Comparison of ENCODE assay signal across 8 cellular contexts in genomic region chr5:177982072-177982727, GRCh38. TPM values are rescaled to one million over a fixed set of nuclear protein-coding genes. Genes with fewer than 3 reads are reported as not detected.
DNase-seq lines count a peak whose midpoint lies in the region; ATAC-seq and TF ChIP-seq lines count a peak whose summit lies in the region.

No MANE protein-coding gene starts in this region.

- H3K4me1 ChIP-seq in OCI-LY1 (ENCODE audit: insufficient read depth, low read length, severe bottlenecking) (no peaks in the 10 kb centered on the region), thyroid gland (peaks cover 0 to 6% of the 10 kb centered on the region in 2 donors)

- TF ChIP-seq POLR2A in thyroid gland (IDR thresholded peaks at IDR 0.05), result no peak

- H3K9ac ChIP-seq in OCI-LY1 (ENCODE audit: low read length), result no peak overlapping the region

- H3K9me2 ChIP-seq in OCI-LY1 (ENCODE audit: low read depth, low read length), result no peaks in the 10 kb centered on the region

- ATAC-seq in activated T-helper 17 cell treated with anti-CD3 and anti-CD28 coated beads, Interleukin-2, amount 50 U/mL, for 72 hours (replicated peaks), result no peak

- H3K27me3 ChIP-seq in OCI-LY1 (ENCODE audit: insufficient read depth, low read length), result peaks cover 5% of the 10 kb centered on the region; the same call in 1 of the 2 replicates
- H3K27me3 ChIP-seq in thyroid gland, result peaks cover 15% of the 10 kb centered on the region

- H3K27ac Mint-ChIP-seq in activated T-helper 17 cell treated with anti-CD3 and anti-CD28 coated beads, Interleukin-2, amount 50 U/mL, for 72 hours, result no peak overlapping the region

- WGBS in thyroid gland, 2 donors, result 26 to 33% methylated on average over 6 to 14 of the region's 17 CpGs

- no peak overlapping the region for H2AFZ ChIP-seq in OCI-LY1 (ENCODE audit: low read length)

- DNase-seq in epithelial cell of esophagus (ENCODE audit: low read depth), result no peak
- DNase-seq in stimulated activated CD4-positive, alpha-beta T cell treated with anti-CD3 and anti-CD28 coated beads, Interleukin-15, amount 100 ng/mL, for 24 hours, result peak; percentile 57
- no peak for DNase-seq in GM20000 (ENCODE audit: low spot score)
- no peak for DNase-seq in NCI-H1417 (lab: John Stamatoyannopoulos, UW)
- DNase-seq in thyroid gland, result no peak

- no peak overlapping the region for H3K4me3 ChIP-seq in OCI-LY1 (ENCODE audit: low read depth, low read length, poor library complexity, severe bottlenecking)
- H3K4me3 ChIP-seq in epithelial cell of esophagus (ENCODE audit: low read length), result no peak overlapping the region
- H3K4me3 ChIP-seq in thyroid gland (replicated peaks in 1 of 3), result no peak overlapping the region

- H3K9me3 ChIP-seq in OCI-LY1 (ENCODE audit: low read length) (no peaks in the 10 kb centered on the region), thyroid gland (no peaks in the 10 kb centered on the region)

- H3K36me3 Mint-ChIP-seq in activated T-helper 17 cell treated with anti-CD3 and anti-CD28 coated beads, Interleukin-2, amount 50 U/mL, for 72 hours (ENCODE audit: low read depth), result no peaks in the 10 kb centered on the region

- no peaks in the 10 kb centered on the region for H3K79me2 ChIP-seq in OCI-LY1 (ENCODE audit: insufficient read depth, low read length)

- no peaks in the 10 kb centered on the region for H3F3A ChIP-seq in OCI-LY1 (ENCODE audit: insufficient read depth, low read length)

- peak; percentile 39 for TF ChIP-seq CTCF in GM12873 (IDR thresholded peaks at IDR 0.05; ENCODE audit: insufficient read depth, low read depth, low read length, missing control alignments)
- peak; percentile 44; the same call in 1 of the 2 replicates for TF ChIP-seq CTCF in OCI-LY1 (IDR thresholded peaks at IDR 0.05; ENCODE audit: low read length)
- TF ChIP-seq CTCF in epithelial cell of esophagus (IDR thresholded peaks at IDR 0.05; ENCODE audit: insufficient read depth, low read depth, low read length, missing control alignments), result peak; percentile 12
- TF ChIP-seq CTCF in GM20000 (IDR thresholded peaks at IDR 0.05; ENCODE audit: extremely low read depth, missing control alignments), result no peak
- TF ChIP-seq CTCF in thyroid gland (IDR thresholded peaks at IDR 0.05), result no peak

- no peaks in the 10 kb centered on the region for H4K20me1 ChIP-seq in OCI-LY1 (ENCODE audit: insufficient read depth, low read length)

- no peak overlapping the region for H3K4me3 Mint-ChIP-seq in activated T-helper 17 cell treated with anti-CD3 and anti-CD28 coated beads, Interleukin-2, amount 50 U/mL, for 72 hours

- H3K27me3 Mint-ChIP-seq in activated T-helper 17 cell treated with anti-CD3 and anti-CD28 coated beads, Interleukin-2, amount 50 U/mL, for 72 hours, result peaks cover 38% of the 10 kb centered on the region

- H3K4me2 ChIP-seq in OCI-LY1 (ENCODE audit: low read length), result no peak overlapping the region

- intact Hi-C loops in thyroid gland (cut with DNase I), result no loop called here

- H3K4me1 Mint-ChIP-seq in activated T-helper 17 cell treated with anti-CD3 and anti-CD28 coated beads, Interleukin-2, amount 50 U/mL, for 72 hours, result peaks cover 6% of the 10 kb centered on the region

- H3K9me3 Mint-ChIP-seq in activated T-helper 17 cell treated with anti-CD3 and anti-CD28 coated beads, Interleukin-2, amount 50 U/mL, for 72 hours, result no peaks in the 10 kb centered on the region

- H3K27ac ChIP-seq in OCI-LY1 (ENCODE audit: low read depth, low read length, poor library complexity, severe bottlenecking), result no peak overlapping the region
- no peak overlapping the region for H3K27ac ChIP-seq in thyroid gland

- H3K36me3 ChIP-seq in OCI-LY1 (ENCODE audit: insufficient read depth, low read length), result no peaks in the 10 kb centered on the region
- H3K36me3 ChIP-seq in thyroid gland, result no peaks in the 10 kb centered on the region

RNA-seq across cellular contexts. Expression of gene PROP1, which starts 13.8 kb away (rescaled TPM):
- not detected for total RNA-seq in activated T-helper 17 cell treated with anti-CD3 and anti-CD28 coated beads, Interleukin-2, amount 50 U/mL, for 72 hours
- not detected for total RNA-seq in thyroid gland

Comparison
In these comparisons a context has a peak if more than half of its experiments do, and no peak if none do; other contexts are left out.
1. CTCF ChIP-seq: peak in GM12873 (single experiment), OCI-LY1 (single experiment) and epithelial cell of esophagus (single experiment); none in GM20000 (single experiment) and thyroid gland (0 of 6).